Comparison of ENCODE assay signal across 8 cellular contexts in the genomic region with DNA sequence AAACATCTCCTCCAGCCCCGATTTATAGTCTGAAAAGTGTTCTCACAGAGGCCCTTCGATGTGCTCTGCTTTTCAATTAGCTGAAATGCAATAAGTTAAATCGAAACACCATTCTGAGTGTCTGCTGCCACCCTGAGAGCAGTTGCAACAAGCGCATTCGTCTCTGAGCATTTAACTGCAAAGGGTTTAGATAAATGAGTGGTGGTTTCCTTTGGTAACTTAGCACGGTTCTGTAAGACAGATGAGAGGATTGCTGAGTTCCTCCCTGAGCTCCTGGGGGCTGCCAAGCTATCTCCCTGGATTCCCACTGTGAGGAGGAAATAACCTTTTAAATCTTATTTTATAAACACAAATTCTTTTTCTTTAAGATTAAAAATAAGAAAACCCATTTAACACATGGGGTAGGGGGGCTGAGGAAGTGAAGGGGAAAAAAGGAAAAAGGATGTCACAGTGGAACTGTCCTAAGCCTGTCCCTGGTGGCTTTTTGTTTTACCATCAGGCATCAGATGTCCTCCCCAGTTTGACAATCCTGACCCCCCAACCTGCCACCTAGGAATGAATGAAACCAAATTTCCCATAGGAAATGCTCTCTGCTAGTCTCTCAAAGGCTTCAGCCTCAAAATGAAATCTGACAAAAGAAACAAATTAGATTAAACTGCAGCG. TPM values are rescaled to one million over a fixed set of nuclear protein-coding genes. Genes with fewer than 3 reads are reported as not detected.
A peak's percentile ranks its signal among the peaks of the same experiment; 100 is the strongest.
DNase-seq lines count a peak whose midpoint lies in the region; ATAC-seq, FAIRE-seq and TF ChIP-seq lines count a peak whose summit lies in the region.

No MANE protein-coding gene starts in this region.

- no peaks in the 10 kb centered on the region for H3K9me3 Mint-ChIP-seq in CD4-positive, CD25-positive, alpha-beta regulatory T cell

- no peak overlapping the region for H3K27ac ChIP-seq in CD4-positive, CD25-positive, alpha-beta regulatory T cell (ENCODE audit: insufficient read depth, low read length, poor library complexity, severe bottlenecking)
- H3K27ac ChIP-seq in SJSA1 (peak overlapping the region; percentile 30; the same call in 1 of the 2 replicates), caudate nucleus (ENCODE audit: low read depth, low read length) (no peak overlapping the region), kidney (ENCODE audit: low read depth in 2 of 2, low read length in 2 of 2) (no peak overlapping the region)

- peak; percentile 31 to 53 for ATAC-seq in CD4-positive, CD25-positive, alpha-beta regulatory T cell (ENCODE audit: low read depth in 2 of 2)
- peak; percentile 72 for ATAC-seq in GM19463 (IDR thresholded peaks at IDR 0.05; ENCODE audit: unreplicated experiment)

- H3K4me1 ChIP-seq in CD4-positive, CD25-positive, alpha-beta regulatory T cell (ENCODE audit: control insufficient read depth, insufficient read depth, low read length, poor library complexity, severe bottlenecking), result peaks cover 5% of the 10 kb centered on the region
- peaks cover 34% of the 10 kb centered on the region for H3K4me1 ChIP-seq in SJSA1 (replicated peaks)
- peaks cover 0 to 2% of the 10 kb centered on the region in 2 donors for H3K4me1 ChIP-seq in kidney (ENCODE audit: control insufficient read depth in 1 of 2, insufficient read depth in 1 of 2, low read depth in 1 of 2, low read length in 2 of 2)

- H3K27ac Mint-ChIP-seq in CD4-positive, CD25-positive, alpha-beta regulatory T cell, result peak overlapping the region in 1 of 3 donors; percentile 69

- peak in 2 of 3 donors; percentile 38 to 80 for DNase-seq in CD4-positive, CD25-positive, alpha-beta regulatory T cell
- DNase-seq in NAMALWA (ENCODE audit: low spot score), result peak; percentile 31
- peak; percentile 57 to 70 for DNase-seq in SJSA1 (ENCODE audit: low read depth in 1 of 2, low spot score in 2 of 2)
- DNase-seq in caudate nucleus (lab: John Stamatoyannopoulos, UW), result peak in 46 of 61 donors; percentile 5 to 91 (median 55)
- no peak for DNase-seq in kidney
- peak; percentile 27 to 31 for DNase-seq in stimulated activated CD4-positive, alpha-beta T cell treated with anti-CD3 and anti-CD28 coated beads, Interleukin-15, amount 100 ng/mL, for 48 hours (ENCODE audit: low read depth in 2 of 2)
- no peak for DNase-seq in GM12892 (ENCODE audit: insufficient read length)

- H3K9me3 ChIP-seq in CD4-positive, CD25-positive, alpha-beta regulatory T cell (ENCODE audit: control insufficient read depth in 2 of 2, low read length in 2 of 2), result no peaks in the 10 kb centered on the region
- H3K9me3 ChIP-seq in SJSA1 (replicated peaks) (no peaks in the 10 kb centered on the region), kidney (ENCODE audit: control insufficient read depth in 1 of 2, low read length in 2 of 2) (no peaks in the 10 kb centered on the region)

- H3K36me3 ChIP-seq in CD4-positive, CD25-positive, alpha-beta regulatory T cell (ENCODE audit: control insufficient read depth, insufficient read depth, low read length), result no peaks in the 10 kb centered on the region
- H3K36me3 ChIP-seq in SJSA1 (no peaks in the 10 kb centered on the region), kidney (ENCODE audit: control insufficient read depth in 1 of 2, insufficient read depth in 2 of 2, low read length in 2 of 2) (no peaks in the 10 kb centered on the region)

- peak overlapping the region in 1 of 4 donors; percentile 33 for H3K4me3 Mint-ChIP-seq in CD4-positive, CD25-positive, alpha-beta regulatory T cell

- peak; percentile 77 for TF ChIP-seq CTCF in kidney (IDR thresholded peaks at IDR 0.05; ENCODE audit: borderline replicate concordance, extremely low read depth, insufficient read depth)

- H3K36me3 Mint-ChIP-seq in CD4-positive, CD25-positive, alpha-beta regulatory T cell, result no peaks in the 10 kb centered on the region

- no peaks in the 10 kb centered on the region for H3K27me3 ChIP-seq in CD4-positive, CD25-positive, alpha-beta regulatory T cell (ENCODE audit: control insufficient read depth, insufficient read depth, low read length)
- no peaks in the 10 kb centered on the region for H3K27me3 ChIP-seq in SJSA1 (replicated peaks)

- no peak for TF ChIP-seq POLR2A in GM12892 (IDR thresholded peaks at IDR 0.05; ENCODE audit: low read depth, low read length)

- H3K27me3 Mint-ChIP-seq in CD4-positive, CD25-positive, alpha-beta regulatory T cell, result no peaks in the 10 kb centered on the region

- H3K9ac ChIP-seq in kidney (ENCODE audit: low read length in 2 of 2), result no peak overlapping the region

- peaks cover 4 to 12% (median 6%) of the 10 kb centered on the region in 4 donors for H3K4me1 Mint-ChIP-seq in CD4-positive, CD25-positive, alpha-beta regulatory T cell

- no peak for FAIRE-seq in kidney (lab: Jason Lieb, UNC)
- no peak for FAIRE-seq in GM12892 (lab: Jason Lieb, UNC)

- H3K4me3 ChIP-seq in CD4-positive, CD25-positive, alpha-beta regulatory T cell (ENCODE audit: low read depth, low read length), result no peak overlapping the region
- H3K4me3 ChIP-seq in SJSA1 (no peak overlapping the region), kidney (ENCODE audit: low read length in 2 of 2) (peak overlapping the region; percentile 50)

- intact Hi-C loops in kidney (cut with DNase I), result loop anchor here (10.0 kb wide), 2 partner anchors 489 to 679 kb away; no protein-coding TSS in a partner anchor

RNA-seq across cellular contexts. Expression of a gene that starts 56.4 kb away (rescaled TPM):
- 124 TPM for total RNA-seq in CD4-positive, CD25-positive, alpha-beta regulatory T cell
- 10 to 100 TPM; 69.0 to 96.8 (median 89.3) TPM for polyA plus RNA-seq in CD4-positive, CD25-positive, alpha-beta regulatory T cell
- 25.0 and 63.0 TPM in 2 replicates for total RNA-seq in SJSA1 (2014; rRNA removed; shearing (Covaris generic))
- total RNA-seq in kidney, result 63.8 TPM
- 8.9 TPM for polyA plus RNA-seq in kidney (ENCODE audit: insufficient read depth, low read depth, low replicate concordance)
- 48.2 TPM for polyA plus RNA-seq in GM12892 (2012; ENCODE audit: missing spikeins)

Comparison
In these comparisons a context has a peak if more than half of its experiments do, and no peak if none do; other contexts are left out.
1. DNase-seq: peak in CD4-positive, CD25-positive, alpha-beta regulatory T cell (2 of 3), NAMALWA (single experiment), SJSA1 (2 of 2), caudate nucleus (46 of 61) and stimulated activated CD4-positive, alpha-beta T cell treated with anti-CD3 and anti-CD28 coated beads, Interleukin-15, amount 100 ng/mL, for 48 hours (2 of 2); none in kidney (single experiment) and GM12892 (single experiment).
2. H3K4me3 ChIP-seq: peak in kidney (2 of 2); none in CD4-positive, CD25-positive, alpha-beta regulatory T cell (single experiment) and SJSA1 (single experiment).